8 cellular contexts compared by ENCODE assay signal in genomic region chr9:117718085-117718484, GRCh38. TPM values are rescaled to one million over a fixed set of nuclear protein-coding genes. Genes with fewer than 3 reads are reported as not detected.
A peak's percentile ranks its signal among the peaks of the same experiment; 100 is the strongest.
DNase-seq lines count a peak whose midpoint lies in the region; ATAC-seq lines count a peak whose summit lies in the region.

No MANE protein-coding gene starts in this region.

- peaks cover 3% of the 10 kb centered on the region for H3K27me3 Mint-ChIP-seq in activated naive CD4-positive, alpha-beta T cell treated with anti-CD3 and anti-CD28 coated beads for 36 hours (ENCODE audit: low read depth)
- peaks cover 2 to 18% of the 10 kb centered on the region in 2 donors for H3K27me3 Mint-ChIP-seq in natural killer cell treated with Interleukin-12 subunit alpha and Interleukin-12 subunit beta and Interleukin-15 and Interleukin-18, amount 100 ng/mL, for 72 hours

- H3K36me3 ChIP-seq in SJSA1: peaks cover 29% of the 10 kb centered on the region

- H3K4me3 Mint-ChIP-seq in activated naive CD4-positive, alpha-beta T cell treated with anti-CD3 and anti-CD28 coated beads for 36 hours: no peak overlapping the region
- H3K4me3 Mint-ChIP-seq in natural killer cell treated with Interleukin-12 subunit alpha and Interleukin-12 subunit beta and Interleukin-15 and Interleukin-18, amount 100 ng/mL, for 72 hours: peak overlapping the region; percentile 30

- peak; percentile 13 for DNase-seq in activated naive CD4-positive, alpha-beta T cell treated with anti-CD3 and anti-CD28 coated beads for 36 hours
- DNase-seq in activated naive CD4-positive, alpha-beta T cell treated with Interleukin-2 at 50 U/mL for 16 hours: no peak
- DNase-seq in SJSA1 (ENCODE audit: low read depth in 1 of 2, low spot score in 2 of 2): no peak
- DNase-seq in natural killer cell treated with Interleukin-12 subunit alpha and Interleukin-12 subunit beta and Interleukin-15 and Interleukin-18, amount 100 ng/mL, for 72 hours (ENCODE audit: low spot score): no peak
- DNase-seq in NCI-H524 treated with DMSO at 0.1 percent for 48 hours (lab: John Stamatoyannopoulos, UW): no peak
- DNase-seq in caudate nucleus (lab: John Stamatoyannopoulos, UW): no peak
- DNase-seq in central memory CD4-positive, alpha-beta T cell: no peak

- peaks cover 33% of the 10 kb centered on the region for H3K4me1 ChIP-seq in SJSA1 (replicated peaks)

- no peak overlapping the region for H3K27ac Mint-ChIP-seq in activated naive CD4-positive, alpha-beta T cell treated with anti-CD3 and anti-CD28 coated beads for 36 hours
- H3K27ac Mint-ChIP-seq in natural killer cell treated with Interleukin-12 subunit alpha and Interleukin-12 subunit beta and Interleukin-15 and Interleukin-18, amount 100 ng/mL, for 72 hours: peak overlapping the region in 1 of 2 donors; percentile 9

- no peaks in the 10 kb centered on the region for H3K9me3 Mint-ChIP-seq in activated naive CD4-positive, alpha-beta T cell treated with anti-CD3 and anti-CD28 coated beads for 36 hours
- peaks cover 3% of the 10 kb centered on the region for H3K9me3 Mint-ChIP-seq in natural killer cell treated with Interleukin-12 subunit alpha and Interleukin-12 subunit beta and Interleukin-15 and Interleukin-18, amount 100 ng/mL, for 72 hours

- intact Hi-C loops in activated naive CD4-positive, alpha-beta T cell treated with anti-CD3 and anti-CD28 coated beads for 36 hours (cut with micrococcal nuclease): no loop called here

- CTCF ChIA-PET in activated naive CD4-positive, alpha-beta T cell treated with anti-CD3 and anti-CD28 coated beads for 36 hours (lab: Charles Lee): no interaction called here

- ATAC-seq in HG03045 (IDR thresholded peaks at IDR 0.05; ENCODE audit: unreplicated experiment): peak; percentile 98
- peak; percentile 77 to 81 for ATAC-seq in natural killer cell treated with Interleukin-12 subunit alpha and Interleukin-12 subunit beta and Interleukin-15 and Interleukin-18, amount 100 ng/mL, for 72 hours

- no peaks in the 10 kb centered on the region for H3K9me3 ChIP-seq in SJSA1 (replicated peaks)

- peaks cover 8% of the 10 kb centered on the region for H3K4me1 Mint-ChIP-seq in activated naive CD4-positive, alpha-beta T cell treated with anti-CD3 and anti-CD28 coated beads for 36 hours (ENCODE audit: low read depth)
- H3K4me1 Mint-ChIP-seq in natural killer cell treated with Interleukin-12 subunit alpha and Interleukin-12 subunit beta and Interleukin-15 and Interleukin-18, amount 100 ng/mL, for 72 hours (ENCODE audit: low read depth in 2 of 2): peaks cover 17% of the 10 kb centered on the region in 2 donors

- no peak overlapping the region for H3K4me3 ChIP-seq in SJSA1

- H3K36me3 Mint-ChIP-seq in activated naive CD4-positive, alpha-beta T cell treated with anti-CD3 and anti-CD28 coated beads for 36 hours (ENCODE audit: low read depth): no peaks in the 10 kb centered on the region
- no peaks in the 10 kb centered on the region for H3K36me3 Mint-ChIP-seq in natural killer cell treated with Interleukin-12 subunit alpha and Interleukin-12 subunit beta and Interleukin-15 and Interleukin-18, amount 100 ng/mL, for 72 hours

- H3K27ac ChIP-seq in SJSA1: peak overlapping the region; percentile 29; the same call in 1 of the 2 replicates
- no peak overlapping the region for H3K27ac ChIP-seq in caudate nucleus (ENCODE audit: low read depth, low read length)

- no peaks in the 10 kb centered on the region for H3K27me3 ChIP-seq in SJSA1 (replicated peaks)

RNA-seq across cellular contexts. Expression of gene TLR4, which starts 13.9 kb away (rescaled TPM):
- total RNA-seq in activated naive CD4-positive, alpha-beta T cell treated with anti-CD3 and anti-CD28 coated beads for 36 hours: not detected
- 19.5 and 27.3 TPM in 2 replicates for total RNA-seq in SJSA1 (2014; rRNA removed; shearing (Covaris generic))
- under 1 TPM; 0.24 to 0.42 TPM for total RNA-seq in natural killer cell treated with Interleukin-12 subunit alpha and Interleukin-12 subunit beta and Interleukin-15 and Interleukin-18, amount 100 ng/mL, for 72 hours

Comparison
In these comparisons a context has a peak if more than half of its experiments do, and no peak if none do; other contexts are left out.
1. RNA of gene TLR4, which starts 13.9 kb away (total RNA-seq): 19.5 to 27.3 TPM in SJSA1; 0.24 to 0.42 TPM in natural killer cell treated with Interleukin-12 subunit alpha and Interleukin-12 subunit beta and Interleukin-15 and Interleukin-18, amount 100 ng/mL, for 72 hours and not detected in activated naive CD4-positive, alpha-beta T cell treated with anti-CD3 and anti-CD28 coated beads for 36 hours; every median in the first group is over 10 times any median in the second.